ENCODE assay signal across 8 cellular contexts in genomic region chr4:24471623-24472510, GRCh38.
A peak's percentile ranks its signal among the peaks of the same experiment; 100 is the strongest.
DNase-seq lines count a peak whose midpoint lies in the region; ATAC-seq and TF ChIP-seq lines count a peak whose summit lies in the region.

No MANE protein-coding gene starts in this region.

- no peak overlapping the region for H3K27ac ChIP-seq in naive thymus-derived CD4-positive, alpha-beta T cell (ENCODE audit: low read depth, low read length)
- peak overlapping the region; percentile 78 for H3K27ac ChIP-seq in vagina

- no peak for TF ChIP-seq POLR2A in vagina (IDR thresholded peaks at IDR 0.05)

- H3K36me3 Mint-ChIP-seq in T-helper 1 cell treated with Interleukin-12 subunit alpha and Interleukin-12 subunit beta and Interleukin-4 antibody, amounts not matched to agents 30 μg/mL and 1 μg/mL, for 36 hours (ENCODE audit: low read depth) = peaks cover 4% of the 10 kb centered on the region
- H3K36me3 Mint-ChIP-seq in naive thymus-derived CD4-positive, alpha-beta T cell = peaks cover 0 to 8% (median 0%) of the 10 kb centered on the region in 5 donors

- no peak for ATAC-seq in naive thymus-derived CD4-positive, alpha-beta T cell
- no peak for ATAC-seq in HG03521 (IDR thresholded peaks at IDR 0.05; ENCODE audit: unreplicated experiment)

- H3K4me3 ChIP-seq in endocrine pancreas (ENCODE audit: control insufficient read depth, insufficient read depth, low read length) = peak overlapping the region; percentile 38
- peak overlapping the region; percentile 41 for H3K4me3 ChIP-seq in naive thymus-derived CD4-positive, alpha-beta T cell (ENCODE audit: low read length)
- peak overlapping the region; percentile 48 to 67 for H3K4me3 ChIP-seq in vagina

- H3K27me3 ChIP-seq in endocrine pancreas (ENCODE audit: control insufficient read depth, insufficient read depth, low read length) (no peaks in the 10 kb centered on the region), vagina (no peaks in the 10 kb centered on the region)
- peaks cover 0 to 21% of the 10 kb centered on the region in 2 donors for H3K27me3 ChIP-seq in naive thymus-derived CD4-positive, alpha-beta T cell (ENCODE audit: control insufficient read depth in 2 of 2, insufficient read depth in 2 of 2, low read length in 2 of 2)

- H3K4me3 Mint-ChIP-seq in T-helper 1 cell treated with Interleukin-12 subunit alpha and Interleukin-12 subunit beta and Interleukin-4 antibody, amounts not matched to agents 30 μg/mL and 1 μg/mL, for 36 hours = peak overlapping the region; percentile 94
- peak overlapping the region; percentile 88 to 97 (median 94) for H3K4me3 Mint-ChIP-seq in naive thymus-derived CD4-positive, alpha-beta T cell

- H3K27ac Mint-ChIP-seq in T-helper 1 cell treated with Interleukin-12 subunit alpha and Interleukin-12 subunit beta and Interleukin-4 antibody, amounts not matched to agents 30 μg/mL and 1 μg/mL, for 36 hours = peak overlapping the region; percentile 67
- peak overlapping the region in 4 of 9 donors; percentile 79 to 91 (median 84) for H3K27ac Mint-ChIP-seq in naive thymus-derived CD4-positive, alpha-beta T cell

- CTCF ChIA-PET in naive thymus-derived CD4-positive, alpha-beta T cell (lab: Charles Lee) = no interaction called here

- H3K9me3 Mint-ChIP-seq in T-helper 1 cell treated with Interleukin-12 subunit alpha and Interleukin-12 subunit beta and Interleukin-4 antibody, amounts not matched to agents 30 μg/mL and 1 μg/mL, for 36 hours = no peaks in the 10 kb centered on the region
- H3K9me3 Mint-ChIP-seq in naive thymus-derived CD4-positive, alpha-beta T cell = peaks cover 0 to 5% (median 0%) of the 10 kb centered on the region in 11 donors

- H3K9me3 ChIP-seq in endocrine pancreas (ENCODE audit: control insufficient read depth, low read length) (no peaks in the 10 kb centered on the region), vagina (no peaks in the 10 kb centered on the region)
- no peaks in the 10 kb centered on the region for H3K9me3 ChIP-seq in naive thymus-derived CD4-positive, alpha-beta T cell (ENCODE audit: control insufficient read depth in 2 of 3, low read length in 3 of 3)

- no peaks in the 10 kb centered on the region for H3K36me3 ChIP-seq in endocrine pancreas (ENCODE audit: control insufficient read depth, insufficient read depth, low read length)
- H3K36me3 ChIP-seq in naive thymus-derived CD4-positive, alpha-beta T cell (ENCODE audit: control insufficient read depth in 2 of 3, insufficient read depth in 3 of 3, low read length in 3 of 3) = no peaks in the 10 kb centered on the region
- no peaks in the 10 kb centered on the region for H3K36me3 ChIP-seq in vagina

- no peak for TF ChIP-seq CTCF in vagina (IDR thresholded peaks at IDR 0.05)

- H3K4me1 Mint-ChIP-seq in T-helper 1 cell treated with Interleukin-12 subunit alpha and Interleukin-12 subunit beta and Interleukin-4 antibody, amounts not matched to agents 30 μg/mL and 1 μg/mL, for 36 hours (ENCODE audit: low read depth) = peaks cover 39% of the 10 kb centered on the region
- peaks cover 23 to 42% (median 33%) of the 10 kb centered on the region in 7 donors for H3K4me1 Mint-ChIP-seq in naive thymus-derived CD4-positive, alpha-beta T cell

- H3K9ac ChIP-seq in endocrine pancreas (ENCODE audit: control insufficient read depth, insufficient read depth, low read length) = peak overlapping the region; percentile 10

- intact Hi-C loops in naive thymus-derived CD4-positive, alpha-beta T cell (cut with micrococcal nuclease) = loop anchor here (1.0 to 10.0 kb wide), 4 partner anchors 112 to 905 kb away; partner anchors contain the start of genes ANAPC4 (in 2 of the 2), DHX15 (in 1 of the 2) and SEPSECS (in 1 of the 2)
- intact Hi-C loops in vagina (cut with DNase I) = loop anchor here (10.0 kb wide), 1 partner anchor 323 kb away; the partner anchor contains the start of gene SOD3

- DNase-seq in NCI-H1417 (lab: John Stamatoyannopoulos, UW) (peak; percentile 29 to 56 (median 51)), NCI-H1417 treated with DMSO at 0.1 percent for 48 hours (lab: John Stamatoyannopoulos, UW) (no peak), vagina (ENCODE audit: extremely low spot score in 2 of 2) (no peak), RPMI8226 (no peak)
- peak in 4 of 9 donors; percentile 5 to 30 (median 8) for DNase-seq in naive thymus-derived CD4-positive, alpha-beta T cell

- peaks cover 89% of the 10 kb centered on the region for H3K27me3 Mint-ChIP-seq in T-helper 1 cell treated with Interleukin-12 subunit alpha and Interleukin-12 subunit beta and Interleukin-4 antibody, amounts not matched to agents 30 μg/mL and 1 μg/mL, for 36 hours (ENCODE audit: low read depth)
- peaks cover 48 to 85% (median 77%) of the 10 kb centered on the region in 5 donors for H3K27me3 Mint-ChIP-seq in naive thymus-derived CD4-positive, alpha-beta T cell

- H3K4me1 ChIP-seq in endocrine pancreas (ENCODE audit: control insufficient read depth, insufficient read depth, low read length) = no peaks in the 10 kb centered on the region
- H3K4me1 ChIP-seq in naive thymus-derived CD4-positive, alpha-beta T cell (ENCODE audit: control insufficient read depth in 2 of 2, insufficient read depth in 2 of 2, low read length in 2 of 2) = peaks cover 0 to 6% of the 10 kb centered on the region in 2 donors
- peaks cover 19% of the 10 kb centered on the region for H3K4me1 ChIP-seq in vagina

- POLR2A ChIA-PET in naive thymus-derived CD4-positive, alpha-beta T cell (lab: Charles Lee) = no interaction called here

Comparison
In these comparisons a context has a peak if more than half of its experiments do, and no peak if none do; other contexts are left out.
1. DNase-seq: peak in NCI-H1417 (3 of 3); none in NCI-H1417 treated with DMSO at 0.1 percent for 48 hours (single experiment), vagina (0 of 2) and RPMI8226 (single experiment).
2. Peak in every context shown above with its lines, with median percentiles within 50 percentile points of each other: H3K4me3 ChIP-seq.